In genomic region chr2:174012347-174013309, GRCh38 we compare ENCODE assay signal across 8 cellular contexts. TPM values are rescaled to one million over a fixed set of nuclear protein-coding genes. Genes with fewer than 3 reads are reported as not detected.
A peak's percentile ranks its signal among the peaks of the same experiment; 100 is the strongest.
DNase-seq lines count a peak whose midpoint lies in the region; ATAC-seq and TF ChIP-seq lines count a peak whose summit lies in the region.

No MANE protein-coding gene starts in this region.

- H3K27me3 ChIP-seq in GM23248 (replicated peaks; ENCODE audit: insufficient read depth) (no peaks in the 10 kb centered on the region), duodenal mucosa (ENCODE audit: control insufficient read depth in 1 of 2, insufficient read depth in 2 of 2, low read length in 2 of 2) (no peaks in the 10 kb centered on the region)

- no peaks in the 10 kb centered on the region for H3K9me2 ChIP-seq in GM23248 (ENCODE audit: insufficient read depth)

- no peak for TF ChIP-seq POLR2A in lower leg skin (IDR thresholded peaks at IDR 0.05)

- TF ChIP-seq CTCF in lower leg skin (IDR thresholded peaks at IDR 0.05): no peak

- intact Hi-C loops in lower leg skin (cut with DNase I; ENCODE audit: low total_unique reads): no loop called here

- in situ Hi-C loops in GM23248 (cut with MboI): no loop called here

- peak overlapping the region; percentile 95 for H2AFZ ChIP-seq in GM23248

- H3K27ac ChIP-seq in GM23248 (peak overlapping the region; percentile 46), duodenal mucosa (ENCODE audit: low read depth, low read length) (peak overlapping the region; percentile 83)

- H3K36me3 ChIP-seq in GM23248 (ENCODE audit: low read depth) (no peaks in the 10 kb centered on the region), duodenal mucosa (ENCODE audit: control insufficient read depth in 1 of 2, insufficient read depth in 2 of 2, low read length in 2 of 2) (no peaks in the 10 kb centered on the region)

- peak overlapping the region; percentile 72 for H3K4me2 ChIP-seq in GM23248 (ENCODE audit: unreplicated experiment)

- H3K4me3 ChIP-seq in GM23248 (peak overlapping the region; percentile 66), duodenal mucosa (ENCODE audit: low read depth in 1 of 2, low read length in 2 of 2) (peak overlapping the region; percentile 59), lower leg skin (ENCODE audit: low read depth, poor library complexity, severe bottlenecking) (peak overlapping the region; percentile 33)

- DNase-seq in GM23248: peak; percentile 85
- DNase-seq in activated CD4-positive, alpha-beta T cell treated with anti-CD3 and anti-CD28 coated beads, Interleukin-2, amount 50 U/mL, for 48 hours: peak; percentile 7 to 27
- peak; percentile 82 to 96 for DNase-seq in lower leg skin (ENCODE audit: low spot score in 2 of 2)
- DNase-seq in stimulated activated CD8-positive, alpha-beta memory T cell treated with anti-CD3 and anti-CD28 coated beads, Interleukin-4, amount 100 ng/mL, for 1 hour (ENCODE audit: low read depth in 2 of 2, low spot score in 1 of 2): peak; percentile 8 to 13
- no peak for DNase-seq in HT-29 (ENCODE audit: low spot score)
- no peak for DNase-seq in globus pallidus (ENCODE audit: low spot score)

- H4K20me1 ChIP-seq in GM23248 (ENCODE audit: insufficient read depth): no peaks in the 10 kb centered on the region

- H3K9me3 ChIP-seq in GM23248 (ENCODE audit: low read depth) (no peaks in the 10 kb centered on the region), duodenal mucosa (ENCODE audit: control insufficient read depth in 1 of 2, low read length in 2 of 2) (no peaks in the 10 kb centered on the region)

- H3K9ac ChIP-seq in GM23248: peak overlapping the region; percentile 80
- peak overlapping the region; percentile 48 to 61 for H3K9ac ChIP-seq in duodenal mucosa (ENCODE audit: low read depth in 1 of 2, low read length in 2 of 2)

- H3K4me1 ChIP-seq in GM23248 (ENCODE audit: insufficient read depth) (peaks cover 31% of the 10 kb centered on the region), duodenal mucosa (ENCODE audit: control insufficient read depth in 1 of 2, insufficient read depth in 2 of 2, low read length in 2 of 2) (peaks cover 5 to 14% of the 10 kb centered on the region in 2 donors)

- H3F3A ChIP-seq in GM23248 (ENCODE audit: insufficient read depth): peaks cover 27% of the 10 kb centered on the region

- H3K79me2 ChIP-seq in GM23248 (ENCODE audit: insufficient read depth): no peaks in the 10 kb centered on the region

- WGBS in GM23248 (ENCODE audit: low coverage in 1 of 2, low lambda C conversion rate in 2 of 2, missing lambda C conversion rate in 2 of 2), 2 experiments: 9 to 17% methylated on average over 34 to 56 of the region's 56 CpGs
- WGBS in lower leg skin, 2 donors: 12 to 14% methylated on average over 50 to 52 of the region's 56 CpGs

- ATAC-seq in GM18873 (IDR thresholded peaks at IDR 0.05; ENCODE audit: low FRiP score, unreplicated experiment): no peak

RNA-seq across cellular contexts. Expression of gene SP3, which starts 47.5 kb away (rescaled TPM):
- 78.8 and 88.5 TPM in 2 replicates for total RNA-seq in GM23248 (2014; rRNA removed; shearing (Covaris generic))
- polyA plus RNA-seq in GM23248 (2016; fragmentation: Nextera tagmentation; extraction: Ambion mirVana): 24.7 and 27.7 TPM in 2 replicates
- 100 to 1,000 TPM in 3 of 4 donors, 10 to 100 TPM in 1; 99.1 to 209 (median 124) TPM for total RNA-seq in lower leg skin
- total RNA-seq in HT-29 (2014; rRNA removed; shearing (Covaris generic)): 102 and 104 TPM in 2 replicates

Comparison
In these comparisons a context has a peak if more than half of its experiments do, and no peak if none do; other contexts are left out.
1. DNase-seq: peak in GM23248 (single experiment), activated CD4-positive, alpha-beta T cell treated with anti-CD3 and anti-CD28 coated beads, Interleukin-2, amount 50 U/mL, for 48 hours (2 of 2), lower leg skin (2 of 2) and stimulated activated CD8-positive, alpha-beta memory T cell treated with anti-CD3 and anti-CD28 coated beads, Interleukin-4, amount 100 ng/mL, for 1 hour (2 of 2); none in HT-29 (single experiment) and globus pallidus (single experiment).
2. Peak in every context shown above with its lines, with median percentiles within 50 percentile points of each other: H3K4me3 ChIP-seq.